ENCODE assay signal across 8 cellular contexts in the genomic region with DNA sequence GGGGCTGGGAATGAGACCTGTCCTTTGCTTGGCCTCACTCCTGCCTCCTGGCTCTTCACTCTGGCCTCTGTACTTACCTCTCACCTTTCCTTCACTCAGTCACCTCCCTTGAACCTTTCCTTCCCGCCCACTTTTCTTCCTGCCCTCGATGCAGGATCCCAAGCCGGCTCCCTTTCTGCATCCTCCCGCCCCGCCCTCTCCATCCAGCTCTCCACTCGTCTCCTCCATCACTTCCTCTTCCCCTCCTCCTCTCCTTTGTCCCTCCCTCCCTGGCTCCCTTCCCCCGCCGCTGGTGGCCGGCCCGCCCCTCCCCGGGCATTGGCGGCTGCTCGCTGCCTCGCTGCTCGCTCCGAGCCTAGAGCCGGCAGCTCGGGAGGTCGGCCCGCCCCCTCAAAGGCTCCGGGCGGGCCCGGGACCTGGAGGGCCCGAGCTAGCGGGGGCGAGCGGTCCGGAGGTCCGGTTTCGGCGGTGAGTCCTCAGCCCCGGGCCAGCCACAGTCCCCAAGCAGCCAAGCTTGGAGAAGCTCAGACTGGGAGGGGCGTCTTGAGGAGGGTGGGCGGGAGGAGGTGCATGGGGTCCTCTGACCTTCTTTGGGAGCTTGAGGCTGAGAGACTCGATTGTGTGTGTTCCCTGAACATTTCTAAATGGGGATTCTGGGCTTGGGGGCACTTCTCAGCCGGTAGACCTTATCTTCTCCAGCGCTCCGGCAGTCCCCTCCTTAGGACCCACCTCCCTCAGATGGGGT. TPM values are rescaled to one million over a fixed set of nuclear protein-coding genes. Genes with fewer than 3 reads are reported as not detected.
DNase-seq lines count a peak whose midpoint lies in the region; ATAC-seq and TF ChIP-seq lines count a peak whose summit lies in the region.

No MANE protein-coding gene starts in this region.

- H3K4me3 Mint-ChIP-seq in activated T-helper 17 cell treated with anti-CD3 and anti-CD28 coated beads, Interleukin-2, amount 50 U/mL, for 72 hours = peak overlapping the region; percentile 66

- peaks cover 4% of the 10 kb centered on the region for H3K36me3 Mint-ChIP-seq in activated T-helper 17 cell treated with anti-CD3 and anti-CD28 coated beads, Interleukin-2, amount 50 U/mL, for 72 hours (ENCODE audit: low read depth)

- peaks cover 7% of the 10 kb centered on the region for H3K4me1 Mint-ChIP-seq in activated T-helper 17 cell treated with anti-CD3 and anti-CD28 coated beads, Interleukin-2, amount 50 U/mL, for 72 hours

- POLR2A ChIA-PET in HEK293T (lab: Yijun Ruan, JAX) = interaction anchor here (1.2 to 3.4 kb wide), 7 partner anchors 9 to 38 kb away, joined by 3 to 31 read pairs (median 5); a partner anchor contains a TSS

- H3K27me3 Mint-ChIP-seq in activated T-helper 17 cell treated with anti-CD3 and anti-CD28 coated beads, Interleukin-2, amount 50 U/mL, for 72 hours = peaks cover 14% of the 10 kb centered on the region

- no peaks in the 10 kb centered on the region for H3K9me3 Mint-ChIP-seq in activated T-helper 17 cell treated with anti-CD3 and anti-CD28 coated beads, Interleukin-2, amount 50 U/mL, for 72 hours

- no peak overlapping the region for H3K27ac Mint-ChIP-seq in activated T-helper 17 cell treated with anti-CD3 and anti-CD28 coated beads, Interleukin-2, amount 50 U/mL, for 72 hours

- no peaks in the 10 kb centered on the region for H3K27me3 ChIP-seq in muscle layer of colon (ENCODE audit: control insufficient read depth in 1 of 2, insufficient read depth in 2 of 2, low read length in 2 of 2)
- no peaks in the 10 kb centered on the region for H3K27me3 ChIP-seq in thyroid gland

- no peak for DNase-seq in AG09309 (ENCODE audit: low read depth)
- peak; percentile 74 for DNase-seq in HEK293T (ENCODE audit: extremely low spot score)
- DNase-seq in NCI-H748 (lab: John Stamatoyannopoulos, UW; ENCODE audit: unreplicated experiment) = peak; percentile 88
- peak; percentile 90 for DNase-seq in fibroblast of pulmonary artery (ENCODE audit: low read depth)
- DNase-seq in thyroid gland = peak; percentile 90 to 94

- H3K9me3 ChIP-seq in muscle layer of colon (ENCODE audit: low read length) (no peaks in the 10 kb centered on the region), thyroid gland (no peaks in the 10 kb centered on the region)

- H3K4me1 ChIP-seq in muscle layer of colon (ENCODE audit: insufficient read depth, low read length) (peaks cover 54% of the 10 kb centered on the region), thyroid gland (peaks cover 45 to 94% of the 10 kb centered on the region in 2 donors)

- 4 to 5% methylated on average over 29 to 38 of the region's 38 CpGs for WGBS in thyroid gland, 2 donors

- H3K36me3 ChIP-seq in muscle layer of colon (ENCODE audit: insufficient read depth, low read length) (peaks cover 12% of the 10 kb centered on the region), thyroid gland (peaks cover 0 to 2% of the 10 kb centered on the region in 2 donors)

- TF ChIP-seq CTCF in AG09309 (IDR thresholded peaks at IDR 0.05; ENCODE audit: control insufficient read depth, insufficient read depth, low read depth, low read length, missing control alignments) (no peak), fibroblast of pulmonary artery (IDR thresholded peaks at IDR 0.05; ENCODE audit: low read length, missing control alignments) (no peak), thyroid gland (IDR thresholded peaks at IDR 0.05) (no peak)

- H3K27ac ChIP-seq in muscle layer of colon (ENCODE audit: low read depth, low read length) (peak overlapping the region; percentile 85), thyroid gland (peak overlapping the region; percentile 75 to 94 (median 93))

- ATAC-seq in activated T-helper 17 cell treated with anti-CD3 and anti-CD28 coated beads, Interleukin-2, amount 50 U/mL, for 72 hours (replicated peaks) = peak; percentile 58
- no peak for ATAC-seq in HG03520 (IDR thresholded peaks at IDR 0.05; ENCODE audit: unreplicated experiment)

- TF ChIP-seq POLR2A in thyroid gland (IDR thresholded peaks at IDR 0.05) = peak in 1 of 2 donors; percentile 57

- CTCF ChIA-PET in HEK293T (lab: Yijun Ruan, JAX) = interaction anchor here (1.4 to 2.9 kb wide), 3 partner anchors 10 to 38 kb away, joined by 4 to 15 read pairs (median 6); no protein-coding TSS in a partner anchor

- intact Hi-C loops in thyroid gland (cut with DNase I) = no loop called here

- peak overlapping the region; percentile 72 for H3K4me3 ChIP-seq in AG09309 (ENCODE audit: control insufficient read depth, low read depth, low read length)
- H3K4me3 ChIP-seq in fibroblast of pulmonary artery (replicated peaks; ENCODE audit: low read depth, low read length) = peak overlapping the region; percentile 68
- peak overlapping the region; percentile 59 to 66 for H3K4me3 ChIP-seq in muscle layer of colon (ENCODE audit: low read depth in 1 of 2, low read length in 2 of 2)
- peak overlapping the region in 2 of 3 donors; percentile 14 to 30 for H3K4me3 ChIP-seq in thyroid gland (replicated peaks in 1 of 3)

- peak overlapping the region; percentile 75 for H3K9ac ChIP-seq in muscle layer of colon (ENCODE audit: low read length)

TF ChIP-seq in HEK293T, 16 proteins besides CTCF, POLR2A, EP300 and RAD21:
- TF ChIP-seq, protein P1, sequence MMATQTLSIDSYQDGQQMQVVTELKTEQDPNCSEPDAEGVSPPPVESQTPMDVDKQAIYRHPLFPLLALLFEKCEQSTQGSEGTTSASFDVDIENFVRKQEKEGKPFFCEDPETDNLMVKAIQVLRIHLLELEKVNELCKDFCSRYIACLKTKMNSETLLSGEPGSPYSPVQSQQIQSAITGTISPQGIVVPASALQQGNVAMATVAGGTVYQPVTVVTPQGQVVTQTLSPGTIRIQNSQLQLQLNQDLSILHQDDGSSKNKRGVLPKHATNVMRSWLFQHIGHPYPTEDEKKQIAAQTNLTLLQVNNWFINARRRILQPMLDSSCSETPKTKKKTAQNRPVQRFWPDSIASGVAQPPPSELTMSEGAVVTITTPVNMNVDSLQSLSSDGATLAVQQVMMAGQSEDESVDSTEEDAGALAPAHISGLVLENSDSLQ (IDR thresholded peaks at IDR 0.05) = no peak
- TF ChIP-seq FOXM1 (IDR thresholded peaks at IDR 0.05; ENCODE audit: borderline replicate concordance) (no peak), HDGF (IDR thresholded peaks at IDR 0.05; ENCODE audit: borderline replicate concordance) (no peak), BHLHE40 (IDR thresholded peaks at IDR 0.05; ENCODE audit: borderline replicate concordance) (no peak), LEF1 (IDR thresholded peaks at IDR 0.05; ENCODE audit: borderline replicate concordance) (no peak), ELF4 (IDR thresholded peaks at IDR 0.05) (no peak), TARDBP (IDR thresholded peaks at IDR 0.05) (no peak), NFRKB (IDR thresholded peaks at IDR 0.05) (no peak), L3MBTL2 (conservative IDR thresholded peaks at IDR 0.05) (no peak), SP1 (IDR thresholded peaks at IDR 0.05) (no peak), SUZ12 (IDR thresholded peaks at IDR 0.05) (no peak), FOXA1 (IDR thresholded peaks at IDR 0.05) (no peak), FOXK2 (IDR thresholded peaks at IDR 0.05) (no peak)
TF ChIP-seq in HEK293T: peak in this region for 0.

RNA-seq across cellular contexts. Expression of a gene that starts 13.8 kb away (rescaled TPM):
- 1 to 10 TPM; 2.2 to 4.7 TPM for total RNA-seq in activated T-helper 17 cell treated with anti-CD3 and anti-CD28 coated beads, Interleukin-2, amount 50 U/mL, for 72 hours
- 100 to 1,000 TPM in 3 of 4 donors, 10 to 100 TPM in 1; 73.2 to 158 (median 120) TPM for total RNA-seq in thyroid gland

RNA-seq across cellular contexts. Expression of a gene that starts 49.0 kb away (rescaled TPM):
- 100 to 1,000 TPM; 143 to 155 TPM for total RNA-seq in activated T-helper 17 cell treated with anti-CD3 and anti-CD28 coated beads, Interleukin-2, amount 50 U/mL, for 72 hours
- 100 to 1,000 TPM; 103 to 157 (median 112) TPM for total RNA-seq in thyroid gland

RNA-seq across cellular contexts. Expression of a gene that starts 55.5 kb away (rescaled TPM):
- 1 to 10 TPM; 7.0 to 7.5 TPM for total RNA-seq in activated T-helper 17 cell treated with anti-CD3 and anti-CD28 coated beads, Interleukin-2, amount 50 U/mL, for 72 hours
- 10 to 100 TPM; 35.5 to 91.1 (median 55.5) TPM for total RNA-seq in thyroid gland

RNA-seq across cellular contexts. Expression of a gene that starts 58.2 kb away (rescaled TPM):
- total RNA-seq in activated T-helper 17 cell treated with anti-CD3 and anti-CD28 coated beads, Interleukin-2, amount 50 U/mL, for 72 hours = not detected
- not detected for total RNA-seq in thyroid gland

Comparison
In these comparisons a context has a peak if more than half of its experiments do, and no peak if none do; other contexts are left out.
1. H3K4me3 ChIP-seq: peak in every context shown above with its lines; median percentile 72 in AG09309; 68 in fibroblast of pulmonary artery; 62 in muscle layer of colon; 22 in thyroid gland.
2. RNA of a gene that starts 13.8 kb away (total RNA-seq): 73.2 to 158 TPM in thyroid gland; 2.2 to 4.7 TPM in activated T-helper 17 cell treated with anti-CD3 and anti-CD28 coated beads, Interleukin-2, amount 50 U/mL, for 72 hours; every median in the first group is over 10 times any median in the second.
3. RNA of a gene that starts 55.5 kb away (total RNA-seq): 35.5 to 91.1 TPM in thyroid gland; 7.0 to 7.5 TPM in activated T-helper 17 cell treated with anti-CD3 and anti-CD28 coated beads, Interleukin-2, amount 50 U/mL, for 72 hours; every median in the first group is over 4 times any median in the second.